1 cellular context compared by ENCODE assay signal in the genomic region with DNA sequence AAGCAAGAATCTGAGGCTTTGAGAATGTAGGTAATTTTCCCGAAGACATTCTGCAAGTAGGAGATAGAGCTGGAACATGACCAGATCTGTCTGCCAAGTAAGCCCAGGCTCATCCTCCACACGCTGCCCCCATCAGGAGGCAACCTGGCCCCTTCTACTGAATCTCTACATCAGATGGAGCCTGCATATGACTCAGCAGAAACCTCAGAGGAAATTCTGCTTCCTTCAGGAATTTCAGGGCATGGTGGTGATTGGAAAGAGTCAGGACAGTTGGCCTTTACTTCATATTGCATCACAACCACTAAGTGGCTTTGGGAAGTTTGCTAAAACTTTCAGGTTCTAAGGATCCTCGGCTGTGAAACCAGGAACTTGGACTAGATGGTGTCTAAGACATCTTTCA.
A peak's percentile ranks its signal among the peaks of the same experiment; 100 is the strongest.
TF ChIP-seq lines count a peak whose summit lies in the region.

No MANE protein-coding gene starts in this region.

TF ChIP-seq in K562, 482 proteins besides CTCF, POLR2A, EP300 and RAD21 (continued from another document and continues in another):
- TF ChIP-seq, protein P1, sequence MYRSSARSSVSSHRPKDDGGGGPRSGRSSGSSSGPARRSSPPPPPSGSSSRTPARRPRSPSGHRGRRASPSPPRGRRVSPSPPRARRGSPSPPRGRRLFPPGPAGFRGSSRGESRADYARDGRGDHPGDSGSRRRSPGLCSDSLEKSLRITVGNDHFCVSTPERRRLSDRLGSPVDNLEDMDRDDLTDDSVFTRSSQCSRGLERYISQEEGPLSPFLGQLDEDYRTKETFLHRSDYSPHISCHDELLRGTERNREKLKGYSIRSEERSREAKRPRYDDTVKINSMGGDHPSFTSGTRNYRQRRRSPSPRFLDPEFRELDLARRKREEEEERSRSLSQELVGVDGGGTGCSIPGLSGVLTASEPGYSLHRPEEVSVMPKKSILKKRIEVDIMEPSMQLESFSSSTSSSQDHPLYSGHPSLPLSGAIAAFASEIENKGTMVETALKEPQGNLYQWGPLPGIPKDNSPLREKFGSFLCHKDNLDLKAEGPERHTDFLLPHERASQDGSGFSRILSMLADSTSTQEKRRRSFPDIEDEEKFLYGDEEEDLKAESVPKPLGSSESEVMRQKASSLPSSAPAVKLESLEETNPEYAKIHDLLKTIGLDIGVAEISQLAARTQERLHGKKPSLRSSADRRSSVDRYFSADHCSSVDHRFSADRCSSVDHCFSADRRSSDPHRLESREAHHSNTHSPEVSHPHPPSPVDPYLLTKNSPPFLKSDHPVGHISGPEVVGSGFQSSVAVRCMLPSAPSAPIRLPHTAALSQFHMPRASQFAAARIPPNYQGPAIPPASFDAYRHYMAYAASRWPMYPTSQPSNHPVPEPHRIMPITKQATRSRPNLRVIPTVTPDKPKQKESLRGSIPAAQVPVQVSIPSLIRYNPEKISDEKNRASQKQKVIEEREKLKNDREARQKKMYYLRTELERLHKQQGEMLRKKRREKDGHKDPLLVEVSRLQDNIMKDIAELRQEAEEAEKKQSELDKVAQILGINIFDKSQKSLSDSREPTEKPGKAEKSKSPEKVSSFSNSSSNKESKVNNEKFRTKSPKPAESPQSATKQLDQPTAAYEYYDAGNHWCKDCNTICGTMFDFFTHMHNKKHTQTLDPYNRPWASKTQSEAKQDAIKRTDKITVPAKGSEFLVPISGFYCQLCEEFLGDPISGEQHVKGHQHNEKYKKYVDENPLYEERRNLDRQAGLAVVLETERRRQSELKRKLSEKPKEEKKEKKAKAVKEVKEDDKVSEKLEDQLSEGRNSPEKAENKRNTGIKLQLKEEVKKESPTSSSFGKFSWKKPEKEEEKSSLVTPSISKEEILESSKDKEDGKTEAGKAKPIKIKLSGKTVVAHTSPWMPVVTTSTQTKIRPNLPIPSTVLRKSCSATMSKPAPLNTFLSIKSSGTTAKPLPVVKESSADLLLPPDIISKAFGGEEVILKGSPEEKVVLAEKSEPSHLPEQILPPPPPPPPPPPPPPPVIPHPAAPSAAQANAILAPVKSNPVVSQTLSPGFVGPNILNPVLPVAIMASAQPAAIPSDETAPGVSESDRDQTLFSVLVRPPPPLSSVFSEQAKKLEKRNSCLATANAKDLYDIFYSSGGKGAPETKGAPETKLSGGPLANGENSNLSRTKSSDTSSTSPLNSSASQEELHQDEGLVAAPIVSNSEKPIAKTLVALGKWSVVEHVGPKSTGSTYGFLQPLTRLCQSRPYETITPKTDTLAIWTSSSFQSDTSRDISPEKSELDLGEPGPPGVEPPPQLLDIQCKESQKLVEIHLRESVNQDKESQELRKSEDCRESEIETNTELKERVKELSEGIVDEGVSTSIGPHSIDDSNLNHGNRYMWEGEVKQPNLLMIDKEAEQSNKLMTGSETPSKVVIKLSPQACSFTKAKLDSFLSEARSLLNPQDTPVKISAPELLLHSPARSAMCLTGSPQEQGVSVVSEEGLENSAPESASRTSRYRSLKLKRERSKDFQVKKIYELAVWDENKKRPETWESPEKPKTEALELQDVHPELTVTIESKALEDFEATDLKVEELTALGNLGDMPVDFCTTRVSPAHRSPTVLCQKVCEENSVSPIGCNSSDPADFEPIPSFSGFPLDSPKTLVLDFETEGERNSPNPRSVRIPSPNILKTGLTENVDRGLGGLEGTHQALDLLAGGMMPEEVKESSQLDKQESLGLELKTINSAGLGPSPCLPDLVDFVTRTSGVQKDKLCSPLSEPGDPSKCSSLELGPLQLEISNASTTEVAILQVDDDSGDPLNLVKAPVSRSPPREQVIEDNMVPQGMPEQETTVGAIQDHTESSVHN (IDR thresholded peaks at IDR 0.05; ENCODE audit: borderline replicate concordance in 1 of 2, low read depth in 1 of 2): no peak
- peak; percentile 85 for TF ChIP-seq MAFG (tag; conservative IDR thresholded peaks at IDR 0.05)
- no peak for TF ChIP-seq ARNT (IDR thresholded peaks at IDR 0.05)
- peak; percentile 69 for TF ChIP-seq BACH1 (tag; IDR thresholded peaks at IDR 0.05)
- TF ChIP-seq OTX1 (CRISPR knock-in tag; IDR thresholded peaks at IDR 0.05): no peak
- peak in 1 of 2 experiments; percentile 12; a peak in 1 of 4 replicates for TF ChIP-seq TRIM24 (IDR thresholded peaks at IDR 0.05)
- TF ChIP-seq PCBP1 (IDR thresholded peaks at IDR 0.05; ENCODE audit: low read depth, low read length, poor library complexity, severe bottlenecking): no peak
- TF ChIP-seq MEF2D (tag; conservative IDR thresholded peaks at IDR 0.05; ENCODE audit: low read depth): no peak
- TF ChIP-seq FIP1L1 (IDR thresholded peaks at IDR 0.05; ENCODE audit: low read depth, low read length, poor library complexity, severe bottlenecking): no peak
- TF ChIP-seq, protein P2, sequence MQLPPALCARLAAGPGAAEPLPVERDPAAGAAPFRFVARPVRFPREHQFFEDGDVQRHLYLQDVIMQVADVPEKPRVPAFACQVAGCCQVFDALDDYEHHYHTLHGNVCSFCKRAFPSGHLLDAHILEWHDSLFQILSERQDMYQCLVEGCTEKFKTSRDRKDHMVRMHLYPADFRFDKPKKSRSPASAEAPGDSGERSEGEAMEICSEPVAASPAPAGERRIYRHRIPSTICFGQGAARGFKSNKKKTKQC (CRISPR knock-in tag; IDR thresholded peaks at IDR 0.05): no peak
- no peak for TF ChIP-seq ZNF3 (CRISPR knock-in tag; IDR thresholded peaks at IDR 0.05)
- TF ChIP-seq, protein P3, sequence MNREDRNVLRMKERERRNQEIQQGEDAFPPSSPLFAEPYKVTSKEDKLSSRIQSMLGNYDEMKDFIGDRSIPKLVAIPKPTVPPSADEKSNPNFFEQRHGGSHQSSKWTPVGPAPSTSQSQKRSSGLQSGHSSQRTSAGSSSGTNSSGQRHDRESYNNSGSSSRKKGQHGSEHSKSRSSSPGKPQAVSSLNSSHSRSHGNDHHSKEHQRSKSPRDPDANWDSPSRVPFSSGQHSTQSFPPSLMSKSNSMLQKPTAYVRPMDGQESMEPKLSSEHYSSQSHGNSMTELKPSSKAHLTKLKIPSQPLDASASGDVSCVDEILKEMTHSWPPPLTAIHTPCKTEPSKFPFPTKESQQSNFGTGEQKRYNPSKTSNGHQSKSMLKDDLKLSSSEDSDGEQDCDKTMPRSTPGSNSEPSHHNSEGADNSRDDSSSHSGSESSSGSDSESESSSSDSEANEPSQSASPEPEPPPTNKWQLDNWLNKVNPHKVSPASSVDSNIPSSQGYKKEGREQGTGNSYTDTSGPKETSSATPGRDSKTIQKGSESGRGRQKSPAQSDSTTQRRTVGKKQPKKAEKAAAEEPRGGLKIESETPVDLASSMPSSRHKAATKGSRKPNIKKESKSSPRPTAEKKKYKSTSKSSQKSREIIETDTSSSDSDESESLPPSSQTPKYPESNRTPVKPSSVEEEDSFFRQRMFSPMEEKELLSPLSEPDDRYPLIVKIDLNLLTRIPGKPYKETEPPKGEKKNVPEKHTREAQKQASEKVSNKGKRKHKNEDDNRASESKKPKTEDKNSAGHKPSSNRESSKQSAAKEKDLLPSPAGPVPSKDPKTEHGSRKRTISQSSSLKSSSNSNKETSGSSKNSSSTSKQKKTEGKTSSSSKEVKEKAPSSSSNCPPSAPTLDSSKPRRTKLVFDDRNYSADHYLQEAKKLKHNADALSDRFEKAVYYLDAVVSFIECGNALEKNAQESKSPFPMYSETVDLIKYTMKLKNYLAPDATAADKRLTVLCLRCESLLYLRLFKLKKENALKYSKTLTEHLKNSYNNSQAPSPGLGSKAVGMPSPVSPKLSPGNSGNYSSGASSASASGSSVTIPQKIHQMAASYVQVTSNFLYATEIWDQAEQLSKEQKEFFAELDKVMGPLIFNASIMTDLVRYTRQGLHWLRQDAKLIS (CRISPR knock-in tag; IDR thresholded peaks at IDR 0.05): no peak
- no peak for TF ChIP-seq ETV5 (CRISPR knock-in tag; IDR thresholded peaks at IDR 0.05; ENCODE audit: low read depth)
- no peak for TF ChIP-seq CBFA2T2 (conservative IDR thresholded peaks at IDR 0.05)
- no peak for TF ChIP-seq CEBPG (CRISPR knock-in tag; IDR thresholded peaks at IDR 0.05)
- TF ChIP-seq CEBPG (tag; conservative IDR thresholded peaks at IDR 0.05 in 1 of 2, IDR thresholded peaks at IDR 0.05 in 1 of 2): peak; percentile 66 to 92
- no peak for TF ChIP-seq TAL1 (IDR thresholded peaks at IDR 0.05)
- peak; percentile 84 for TF ChIP-seq NFE2 (IDR thresholded peaks at IDR 0.05; ENCODE audit: low read depth)
- no peak for TF ChIP-seq ZNF121 (CRISPR knock-in tag; conservative IDR thresholded peaks at IDR 0.05)
- TF ChIP-seq ZNF507 (tag; conservative IDR thresholded peaks at IDR 0.05): no peak
- no peak for TF ChIP-seq ZNF551 (CRISPR knock-in tag; IDR thresholded peaks at IDR 0.05)
- TF ChIP-seq TAF15 (IDR thresholded peaks at IDR 0.05; ENCODE audit: low read depth, low read length): no peak
- TF ChIP-seq, protein P4, sequence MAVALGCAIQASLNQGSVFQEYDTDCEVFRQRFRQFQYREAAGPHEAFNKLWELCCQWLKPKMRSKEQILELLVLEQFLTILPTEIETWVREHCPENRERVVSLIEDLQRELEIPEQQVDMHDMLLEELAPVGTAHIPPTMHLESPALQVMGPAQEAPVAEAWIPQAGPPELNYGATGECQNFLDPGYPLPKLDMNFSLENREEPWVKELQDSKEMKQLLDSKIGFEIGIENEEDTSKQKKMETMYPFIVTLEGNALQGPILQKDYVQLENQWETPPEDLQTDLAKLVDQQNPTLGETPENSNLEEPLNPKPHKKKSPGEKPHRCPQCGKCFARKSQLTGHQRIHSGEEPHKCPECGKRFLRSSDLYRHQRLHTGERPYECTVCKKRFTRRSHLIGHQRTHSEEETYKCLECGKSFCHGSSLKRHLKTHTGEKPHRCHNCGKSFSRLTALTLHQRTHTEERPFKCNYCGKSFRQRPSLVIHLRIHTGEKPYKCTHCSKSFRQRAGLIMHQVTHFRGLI (CRISPR knock-in tag; IDR thresholded peaks at IDR 0.05): no peak
- TF ChIP-seq MAFF (IDR thresholded peaks at IDR 0.05; ENCODE audit: low read length): peak; percentile 65
- TF ChIP-seq SREBF1 (IDR thresholded peaks at IDR 0.05; ENCODE audit: borderline replicate concordance, low read depth, low read length): no peak
- TF ChIP-seq U2AF2 (optimal IDR thresholded peaks at IDR 0.05; ENCODE audit: low read depth, low read length): no peak
- no peak for TF ChIP-seq PTTG1 (tag; IDR thresholded peaks at IDR 0.05; ENCODE audit: low read depth)
- TF ChIP-seq, protein P5, sequence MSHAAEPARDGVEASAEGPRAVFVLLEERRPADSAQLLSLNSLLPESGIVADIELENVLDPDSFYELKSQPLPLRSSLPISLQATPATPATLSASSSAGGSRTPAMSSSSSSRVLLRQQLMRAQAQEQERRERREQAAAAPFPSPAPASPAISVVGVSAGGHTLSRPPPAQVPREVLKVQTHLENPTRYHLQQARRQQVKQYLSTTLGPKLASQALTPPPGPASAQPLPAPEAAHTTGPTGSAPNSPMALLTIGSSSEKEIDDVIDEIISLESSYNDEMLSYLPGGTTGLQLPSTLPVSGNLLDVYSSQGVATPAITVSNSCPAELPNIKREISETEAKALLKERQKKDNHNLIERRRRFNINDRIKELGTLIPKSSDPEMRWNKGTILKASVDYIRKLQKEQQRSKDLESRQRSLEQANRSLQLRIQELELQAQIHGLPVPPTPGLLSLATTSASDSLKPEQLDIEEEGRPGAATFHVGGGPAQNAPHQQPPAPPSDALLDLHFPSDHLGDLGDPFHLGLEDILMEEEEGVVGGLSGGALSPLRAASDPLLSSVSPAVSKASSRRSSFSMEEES (CRISPR knock-in tag; IDR thresholded peaks at IDR 0.05): no peak
- no peak for TF ChIP-seq HMG20A (CRISPR knock-in tag; conservative IDR thresholded peaks at IDR 0.05)
- no peak for TF ChIP-seq ZNF76 (CRISPR knock-in tag; IDR thresholded peaks at IDR 0.05; ENCODE audit: borderline replicate concordance)
- TF ChIP-seq, protein P6, sequence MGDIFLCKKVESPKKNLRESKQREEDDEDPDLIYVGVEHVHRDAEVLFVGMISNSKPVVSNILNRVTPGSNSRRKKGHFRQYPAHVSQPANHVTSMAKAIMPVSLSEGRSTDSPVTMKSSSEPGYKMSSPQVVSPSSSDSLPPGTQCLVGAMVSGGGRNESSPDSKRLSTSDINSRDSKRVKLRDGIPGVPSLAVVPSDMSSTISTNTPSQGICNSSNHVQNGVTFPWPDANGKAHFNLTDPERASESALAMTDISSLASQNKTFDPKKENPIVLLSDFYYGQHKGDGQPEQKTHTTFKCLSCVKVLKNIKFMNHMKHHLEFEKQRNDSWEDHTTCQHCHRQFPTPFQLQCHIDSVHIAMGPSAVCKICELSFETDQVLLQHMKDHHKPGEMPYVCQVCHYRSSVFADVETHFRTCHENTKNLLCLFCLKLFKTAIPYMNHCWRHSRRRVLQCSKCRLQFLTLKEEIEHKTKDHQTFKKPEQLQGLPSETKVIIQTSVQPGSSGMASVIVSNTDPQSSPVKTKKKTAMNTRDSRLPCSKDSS (IDR thresholded peaks at IDR 0.05; ENCODE audit: low read depth, partially characterized antibody): no peak
- TF ChIP-seq ARID1B (IDR thresholded peaks at IDR 0.05): no peak
- no peak for TF ChIP-seq GATAD2B (IDR thresholded peaks at IDR 0.05; ENCODE audit: borderline replicate concordance)
- no peak for TF ChIP-seq ZNF695 (CRISPR knock-in tag; IDR thresholded peaks at IDR 0.05)
- no peak for TF ChIP-seq HDAC8 (tag; IDR thresholded peaks at IDR 0.05)
- no peak for TF ChIP-seq ZNF79 (CRISPR knock-in tag; IDR thresholded peaks at IDR 0.05; ENCODE audit: low read depth)
- TF ChIP-seq JUNB (CRISPR knock-in tag; conservative IDR thresholded peaks at IDR 0.05): no peak
- TF ChIP-seq DMBX1 (CRISPR knock-in tag; IDR thresholded peaks at IDR 0.05; ENCODE audit: borderline replicate concordance): 0 out of 2 replicates have a peak, but pooled peaks have one; percentile 14
- no peak for TF ChIP-seq SIN3B (IDR thresholded peaks at IDR 0.05; ENCODE audit: low read depth)
- TF ChIP-seq JUND (IDR thresholded peaks at IDR 0.05; ENCODE audit: borderline replicate concordance, low read depth, low read length): peak; percentile 10; the same call in 1 of the 2 replicates
- no peak for TF ChIP-seq JUND (tag; IDR thresholded peaks at IDR 0.05; ENCODE audit: borderline replicate concordance, low read depth, low read length)
- no peak; the same call in 1 of the 2 replicates for TF ChIP-seq L3MBTL2 (IDR thresholded peaks at IDR 0.05)
- TF ChIP-seq CXXC5 (CRISPR knock-in tag; IDR thresholded peaks at IDR 0.05): 0 out of 2 replicates have a peak, but pooled peaks have one; percentile 20
- TF ChIP-seq TARDBP (IDR thresholded peaks at IDR 0.05): no peak
- peak; percentile 48 for TF ChIP-seq FOSL1 (tag; conservative IDR thresholded peaks at IDR 0.05)
- TF ChIP-seq, protein P7, sequence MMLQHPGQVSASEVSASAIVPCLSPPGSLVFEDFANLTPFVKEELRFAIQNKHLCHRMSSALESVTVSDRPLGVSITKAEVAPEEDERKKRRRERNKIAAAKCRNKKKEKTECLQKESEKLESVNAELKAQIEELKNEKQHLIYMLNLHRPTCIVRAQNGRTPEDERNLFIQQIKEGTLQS (IDR thresholded peaks at IDR 0.05): peak; percentile 67; the same call in 1 of the 2 replicates
- TF ChIP-seq, protein P7 (CRISPR knock-in tag; conservative IDR thresholded peaks at IDR 0.05): no peak
- TF ChIP-seq ZNF12 (CRISPR knock-in tag; IDR thresholded peaks at IDR 0.05): no peak
- peak; percentile 71; the same call in 1 of the 2 replicates for TF ChIP-seq C11orf30 (IDR thresholded peaks at IDR 0.05; ENCODE audit: low read depth)
- TF ChIP-seq BMI1 (IDR thresholded peaks at IDR 0.05; ENCODE audit: low read length): no peak
- TF ChIP-seq NFE2L1 (tag; IDR thresholded peaks at IDR 0.05; ENCODE audit: borderline replicate concordance, low read depth): peak; percentile 65; the same call in 1 of the 2 replicates
- TF ChIP-seq KLF6 (CRISPR knock-in tag; IDR thresholded peaks at IDR 0.05; ENCODE audit: borderline replicate concordance): no peak
